ENCODE assay signal across 1 cellular context in genomic region chr6:31669676-31670075, GRCh38.
TF ChIP-seq lines count a peak whose summit lies in the region.

A gene with protein sequence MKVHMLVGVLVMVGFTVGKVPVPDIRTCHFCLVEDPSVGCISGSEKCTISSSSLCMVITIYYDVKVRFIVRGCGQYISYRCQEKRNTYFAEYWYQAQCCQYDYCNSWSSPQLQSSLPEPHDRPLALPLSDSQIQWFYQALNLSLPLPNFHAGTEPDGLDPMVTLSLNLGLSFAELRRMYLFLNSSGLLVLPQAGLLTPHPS (plus strand): TSS chr6:31669976. CDS start chr6:31670951, 975 bp downstream.

TF ChIP-seq in H1, 55 proteins besides CTCF, POLR2A, EP300 and RAD21:
- no peak for TF ChIP-seq EZH2 (IDR thresholded peaks at IDR 0.05; ENCODE audit: low read depth, low read length, severe bottlenecking)
- TF ChIP-seq CBX5 (IDR thresholded peaks at IDR 0.05; ENCODE audit: low read depth, low read length) = no peak
- no peak for TF ChIP-seq ATF3 (IDR thresholded peaks at IDR 0.05; ENCODE audit: insufficient read depth, low read depth, low read length)
- TF ChIP-seq USF2 (IDR thresholded peaks at IDR 0.05; ENCODE audit: low read length) = no peak
- no peak for TF ChIP-seq MAFK (IDR thresholded peaks at IDR 0.05; ENCODE audit: low read depth, low read length)
- no peak for TF ChIP-seq BACH1 (IDR thresholded peaks at IDR 0.05; ENCODE audit: low read length)
- no peak for TF ChIP-seq CBX8 (IDR thresholded peaks at IDR 0.05; ENCODE audit: borderline replicate concordance, low read depth, low read length)
- TF ChIP-seq EGR1 (IDR thresholded peaks at IDR 0.05; ENCODE audit: borderline replicate concordance, low read depth, low read length) = no peak
- TF ChIP-seq TAF1 (IDR thresholded peaks at IDR 0.05; ENCODE audit: low read depth, low read length) = no peak
- TF ChIP-seq CHD7 (IDR thresholded peaks at IDR 0.05; ENCODE audit: insufficient replicate concordance, low read length) = no peak
- no peak for TF ChIP-seq SP2 (IDR thresholded peaks at IDR 0.05; ENCODE audit: low read length)
TF ChIP-seq in H1: peak in this region for 0.
